ENCODE assay signal across 8 cellular contexts in the genomic region with DNA sequence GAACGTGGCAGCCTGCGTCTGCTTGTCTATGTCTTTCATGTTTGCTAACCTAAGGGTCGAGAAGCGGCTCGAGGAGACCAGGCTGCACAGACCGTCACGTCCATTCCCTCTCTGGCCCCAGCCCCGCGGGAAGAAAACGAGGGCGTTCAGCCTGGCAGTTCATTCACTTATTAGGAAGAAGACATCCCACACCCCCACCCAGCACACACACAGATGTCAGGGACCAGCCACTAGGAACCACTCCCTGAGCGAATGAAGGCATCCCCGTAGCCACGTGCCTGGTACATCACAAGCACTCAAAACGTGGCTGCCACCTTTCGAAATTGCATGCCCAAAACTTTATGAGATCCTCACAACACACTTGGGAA. TPM values are rescaled to one million over a fixed set of nuclear protein-coding genes. Genes with fewer than 3 reads are reported as not detected.
DNase-seq lines count a peak whose midpoint lies in the region; TF ChIP-seq lines count a peak whose summit lies in the region.

No MANE protein-coding gene starts in this region.

- H4K20me1 ChIP-seq in mammary epithelial cell (ENCODE audit: insufficient read depth, low read length), result no peaks in the 10 kb centered on the region

- peaks cover 13% of the 10 kb centered on the region for H3K36me3 Mint-ChIP-seq in HFFc6 (ENCODE audit: low read depth)

- peak overlapping the region; percentile 98 for H2AFZ ChIP-seq in mammary epithelial cell (ENCODE audit: low read depth, low read length)

- dilution Hi-C loops in mammary epithelial cell (cut with HindIII; ENCODE audit: low sequenced_read_pairs), result loop anchor here (5.0 to 10.0 kb wide), 2 partner anchors 532 to 829 kb away; a partner anchor contains a TSS

- peaks cover 23% of the 10 kb centered on the region for H3K79me2 ChIP-seq in mammary epithelial cell (ENCODE audit: insufficient read depth, low read length)

- DNase-seq in A673 (ENCODE audit: low spot score) (no peak), HFFc6 (no peak), mammary epithelial cell (no peak), NCI-H1048 (lab: John Stamatoyannopoulos, UW) (no peak), amniotic stem cell (lab: John Stamatoyannopoulos, UW) (no peak), GF-D8 (lab: John Stamatoyannopoulos, UW) (no peak), kidney tubule cell (ENCODE audit: low spot score) (no peak)

- peaks cover 14% of the 10 kb centered on the region for H3K27me3 Mint-ChIP-seq in HFFc6 (ENCODE audit: insufficient read depth)

- CTCF ChIA-PET in A673 (lab: Charles Lee), result no interaction called here
- CTCF ChIA-PET in mammary epithelial cell (lab: Charles Lee; ENCODE audit: low non-redundant PET), result no interaction called here

- peak overlapping the region; percentile 85 for H3K4me3 ChIP-seq in A673 (ENCODE audit: low read depth, low read length, poor library complexity, severe bottlenecking)
- peak overlapping the region; percentile 75 to 93 (median 90) for H3K4me3 ChIP-seq in mammary epithelial cell (replicated peaks in 1 of 3; ENCODE audit: insufficient read depth in 1 of 3, low read depth in 2 of 3, low read length in 3 of 3)
- H3K4me3 ChIP-seq in muscle layer of duodenum (ENCODE audit: low read depth in 1 of 2, low read length in 2 of 2), result peak overlapping the region; percentile 85 to 90

- H3K27ac Mint-ChIP-seq in HFFc6, result peak overlapping the region; percentile 93

- BruUV-seq in A673 (replicated peaks; lab: Mats Ljungman, UMichigan) (no TSS peak), mammary epithelial cell (replicated peaks; lab: Mats Ljungman, UMichigan) (no TSS peak)

- peaks cover 6% of the 10 kb centered on the region for H3K4me1 ChIP-seq in A673 (ENCODE audit: insufficient read depth, low read length, poor library complexity, severe bottlenecking)
- H3K4me1 ChIP-seq in mammary epithelial cell (ENCODE audit: insufficient read depth, low read length), result peaks cover 14% of the 10 kb centered on the region
- peaks cover 5 to 13% of the 10 kb centered on the region in 2 donors for H3K4me1 ChIP-seq in muscle layer of duodenum (ENCODE audit: control insufficient read depth in 1 of 2, insufficient read depth in 2 of 2, low read length in 2 of 2)

- no peaks in the 10 kb centered on the region for H3K27me3 ChIP-seq in A673 (replicated peaks; ENCODE audit: insufficient read depth, low read depth, low read length, poor library complexity)
- no peaks in the 10 kb centered on the region for H3K27me3 ChIP-seq in mammary epithelial cell (ENCODE audit: insufficient read depth, low read length)
- H3K27me3 ChIP-seq in muscle layer of duodenum (ENCODE audit: low read depth, low read length), result no peaks in the 10 kb centered on the region

- intact Hi-C loops in A673 (cut with micrococcal nuclease; ENCODE audit: unreplicated experiment), result no loop called here
- intact Hi-C loops in mammary epithelial cell (cut with micrococcal nuclease), result no loop called here

- H3K36me3 ChIP-seq in A673 (ENCODE audit: insufficient read depth, low read length, poor library complexity, severe bottlenecking), result peaks cover 8% of the 10 kb centered on the region
- H3K36me3 ChIP-seq in mammary epithelial cell (ENCODE audit: insufficient read depth, low read length), result peaks cover 6% of the 10 kb centered on the region
- H3K36me3 ChIP-seq in muscle layer of duodenum (ENCODE audit: control insufficient read depth in 1 of 2, insufficient read depth in 2 of 2, low read length in 2 of 2), result peaks cover 8 to 10% of the 10 kb centered on the region in 2 donors

- H3K4me2 ChIP-seq in mammary epithelial cell (ENCODE audit: insufficient read depth, low read depth, low read length), result peak overlapping the region; percentile 89

- H3K9ac ChIP-seq in mammary epithelial cell (ENCODE audit: insufficient read depth, low read length), result peak overlapping the region; percentile 67

- in situ Hi-C loops in mammary epithelial cell (cut with MboI; ENCODE audit: low sequenced_read_pairs in 2 of 2), result loop anchor here in 1 of 2 donors (25.0 kb wide), 1 partner anchor 832 kb away; a partner anchor contains a TSS

- peak overlapping the region; percentile 91 for H3K4me3 Mint-ChIP-seq in HFFc6

- H3K27ac ChIP-seq in A673 (ENCODE audit: low read depth, low read length, poor library complexity, severe bottlenecking), result peak overlapping the region; percentile 91
- peak overlapping the region; percentile 81 for H3K27ac ChIP-seq in mammary epithelial cell (ENCODE audit: insufficient read depth, low read depth, low read length)
- H3K27ac ChIP-seq in muscle layer of duodenum (ENCODE audit: low read length), result no peak overlapping the region

- POLR2A ChIA-PET in A673 (lab: Charles Lee; ENCODE audit: low non-redundant PET), result interaction anchor here (0.5 kb wide), 1 partner anchor 1224 kb away, joined by 3 read pairs; no protein-coding TSS in a partner anchor

- H3K9me3 ChIP-seq in A673 (ENCODE audit: low read depth, low read length, poor library complexity, severe bottlenecking), result no peaks in the 10 kb centered on the region
- H3K9me3 ChIP-seq in mammary epithelial cell (replicated peaks; ENCODE audit: insufficient read depth, low read length), result no peaks in the 10 kb centered on the region
- H3K9me3 ChIP-seq in muscle layer of duodenum (ENCODE audit: control insufficient read depth in 1 of 2, low read length in 2 of 2), result no peaks in the 10 kb centered on the region

- 33% methylated on average over 5 of the region's 16 CpGs for WGBS in mammary epithelial cell (ENCODE audit: low coverage, missing lambda C conversion rate)

- TF ChIP-seq CTCF in A673 (conservative IDR thresholded peaks at IDR 0.05; ENCODE audit: low read depth, low read length) (no peak), HFFc6 (IDR thresholded peaks at IDR 0.05) (no peak), mammary epithelial cell (conservative IDR thresholded peaks at IDR 0.05 in 1 of 2, IDR thresholded peaks at IDR 0.05 in 1 of 2; ENCODE audit: extremely low read depth in 1 of 2, insufficient read depth in 1 of 2, low read depth in 1 of 2, low read length in 2 of 2) (no peak)

- H3K9me3 Mint-ChIP-seq in HFFc6, result peaks cover 6% of the 10 kb centered on the region; the same call in 1 of the 2 replicates

- H3K4me1 Mint-ChIP-seq in HFFc6 (ENCODE audit: low read depth), result peaks cover 32% of the 10 kb centered on the region

RNA-seq across cellular contexts. Expression of a gene that starts 0.7 kb away (rescaled TPM):
- 26.5 and 27.5 TPM in 2 replicates for total RNA-seq in A673 (2021)
- 10 to 100 TPM; 16.8 to 18.6 (median 17.0) TPM for total RNA-seq in HFFc6 (2021; fragmentation: NEBNext Ultra II Directional; extraction: Animal tissue kit (Norgen Biotek cat#: 25700))
- 10 to 100 TPM; 17.3 to 25.4 TPM for total RNA-seq in mammary epithelial cell
- polyA plus RNA-seq in mammary epithelial cell, result 11.3 TPM
- 1.4 TPM for polyA minus RNA-seq in mammary epithelial cell

RNA-seq across cellular contexts. Expression of a gene that starts 10.9 kb away (rescaled TPM):
- 0.13 and 0.34 TPM in 2 replicates for total RNA-seq in A673 (2021)
- total RNA-seq in HFFc6 (2021; fragmentation: NEBNext Ultra II Directional; extraction: Animal tissue kit (Norgen Biotek cat#: 25700)), result 1 to 10 TPM; 6.3 to 8.4 (median 7.9) TPM
- total RNA-seq in mammary epithelial cell, result 10 to 100 TPM in 1 of 2 donors, 1 to 10 TPM in 1; 1.3 to 13.3 TPM
- 1.3 TPM for polyA plus RNA-seq in mammary epithelial cell
- 0.98 TPM for polyA minus RNA-seq in mammary epithelial cell

RNA-seq across cellular contexts. Expression of a gene that starts 22.6 kb away (rescaled TPM):
- 0.13 and 0.20 TPM in 2 replicates for total RNA-seq in A673 (2021)
- 10 to 100 TPM; 20.2 to 25.3 (median 21.6) TPM for total RNA-seq in HFFc6 (2021; fragmentation: NEBNext Ultra II Directional; extraction: Animal tissue kit (Norgen Biotek cat#: 25700))
- total RNA-seq in mammary epithelial cell, result 1 to 10 TPM; 2.2 to 8.0 TPM
- polyA plus RNA-seq in mammary epithelial cell, result 1.2 TPM
- polyA minus RNA-seq in mammary epithelial cell, result 0.47 TPM

RNA-seq across cellular contexts. Expression of a gene that starts 45.4 kb away (rescaled TPM):
- not detected in 2 replicates for total RNA-seq in A673 (2021)
- 10 to 100 TPM; 12.5 to 20.5 (median 17.9) TPM for total RNA-seq in HFFc6 (2021; fragmentation: NEBNext Ultra II Directional; extraction: Animal tissue kit (Norgen Biotek cat#: 25700))
- not detected for total RNA-seq in mammary epithelial cell
- polyA plus RNA-seq in mammary epithelial cell, result not detected
- polyA minus RNA-seq in mammary epithelial cell, result not detected
